1 cellular context compared by ENCODE assay signal in the genomic region with DNA sequence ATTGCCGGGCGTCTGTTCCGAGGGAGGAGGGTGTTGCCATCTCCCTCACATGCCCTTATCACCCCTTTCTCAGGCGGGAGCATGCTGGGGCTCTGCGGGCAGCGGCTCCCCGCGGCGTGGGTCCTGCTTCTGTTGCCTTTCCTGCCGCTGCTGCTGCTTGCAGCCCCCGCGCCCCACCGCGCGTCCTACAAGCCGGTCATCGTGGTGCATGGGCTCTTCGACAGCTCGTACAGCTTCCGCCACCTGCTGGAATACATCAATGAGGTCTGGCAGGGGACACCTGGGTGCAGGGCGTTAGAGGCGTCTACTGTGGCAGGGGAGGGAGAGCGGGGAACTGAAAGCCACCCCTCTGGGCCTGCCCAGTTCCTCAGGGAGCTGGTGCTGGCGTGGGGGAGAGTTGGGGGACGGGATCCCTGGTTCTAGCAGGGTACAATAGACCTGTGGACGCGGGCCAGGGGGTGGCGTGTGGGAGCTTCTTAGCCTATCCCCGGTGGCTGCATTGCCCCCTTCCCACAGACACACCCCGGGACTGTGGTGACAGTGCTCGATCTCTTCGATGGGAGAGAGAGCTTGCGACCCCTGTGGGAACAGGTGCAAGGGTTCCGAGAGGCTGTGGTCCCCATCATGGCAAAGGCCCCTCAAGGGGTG.
TF ChIP-seq lines count a peak whose summit lies in the region.

No MANE protein-coding gene starts in this region.

TF ChIP-seq in K562, 482 proteins besides CTCF, POLR2A, EP300 and RAD21 (continued from another document and continues in another):
- TF ChIP-seq, protein P1, sequence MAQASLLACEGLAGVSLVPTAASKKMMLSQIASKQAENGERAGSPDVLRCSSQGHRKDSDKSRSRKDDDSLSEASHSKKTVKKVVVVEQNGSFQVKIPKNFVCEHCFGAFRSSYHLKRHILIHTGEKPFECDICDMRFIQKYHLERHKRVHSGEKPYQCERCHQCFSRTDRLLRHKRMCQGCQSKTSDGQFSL (CRISPR knock-in tag; IDR thresholded peaks at IDR 0.05) = no peak; the same call in none of the 2 replicates
- TF ChIP-seq, protein P1 (tag; IDR thresholded peaks at IDR 0.05) = no peak
- TF ChIP-seq TCF7L2 (IDR thresholded peaks at IDR 0.05; ENCODE audit: low read depth, low read length) (0 out of 2 replicates have a peak, but pooled peaks have one; percentile 15), NFIX (CRISPR knock-in tag; IDR thresholded peaks at IDR 0.05; ENCODE audit: low read depth) (no peak), RCOR1 (IDR thresholded peaks at IDR 0.05; ENCODE audit: borderline replicate concordance in 1 of 2, low read depth in 2 of 2, low read length in 2 of 2) (peak in 1 of 2 experiments; percentile 51; a peak in 1 of 4 replicates), RFX7 (CRISPR knock-in tag; IDR thresholded peaks at IDR 0.05) (no peak), SP1 (CRISPR knock-in tag; IDR thresholded peaks at IDR 0.05) (no peak), BDP1 (IDR thresholded peaks at IDR 0.05; ENCODE audit: insufficient read depth, insufficient read length) (no peak), TRIM28 (IDR thresholded peaks at IDR 0.05) (0 out of 2 replicates have a peak, but pooled peaks have one; percentile 14), ESRRA (IDR thresholded peaks at IDR 0.05; ENCODE audit: borderline replicate concordance, low read depth) (peak; percentile 29), ZSCAN29 (IDR thresholded peaks at IDR 0.05) (peak; percentile 54; the same call in 1 of the 2 replicates), YBX1 (IDR thresholded peaks at IDR 0.05) (no peak), CBFB (CRISPR knock-in tag; IDR thresholded peaks at IDR 0.05) (peak; percentile 78; the same call in 1 of the 2 replicates), NCOR1 (IDR thresholded peaks at IDR 0.05) (peak; percentile 36; the same call in 1 of the 2 replicates), SOX6 (IDR thresholded peaks at IDR 0.05) (no peak), NFRKB (IDR thresholded peaks at IDR 0.05; ENCODE audit: low read depth) (no peak), JUND (IDR thresholded peaks at IDR 0.05; ENCODE audit: borderline replicate concordance, low read depth, low read length) (no peak), JUND (tag; IDR thresholded peaks at IDR 0.05; ENCODE audit: borderline replicate concordance, low read depth, low read length) (peak; percentile 39; the same call in 2 of the 3 replicates), SAFB2 (IDR thresholded peaks at IDR 0.05; ENCODE audit: borderline replicate concordance, low read depth, low read length, severe bottlenecking) (no peak), ZNF830 (CRISPR knock-in tag; IDR thresholded peaks at IDR 0.05) (no peak), NCOA2 (IDR thresholded peaks at IDR 0.05; ENCODE audit: partially characterized antibody in 2 of 2) (no peak), RNF2 (IDR thresholded peaks at IDR 0.05) (0 out of 2 replicates have a peak, but pooled peaks have one; percentile 25), MAZ (CRISPR knock-in tag; conservative IDR thresholded peaks at IDR 0.05 in 1 of 2, IDR thresholded peaks at IDR 0.05 in 1 of 2) (peak; percentile 63 to 74; a peak in 2 of 4 replicates), JUN (IDR thresholded peaks at IDR 0.05; ENCODE audit: borderline replicate concordance, low read depth, low read length) (0 out of 2 replicates have a peak, but pooled peaks have one; percentile 36), JUN (CRISPR knock-in tag; IDR thresholded peaks at IDR 0.05; ENCODE audit: borderline replicate concordance) (no peak), ZNF384 (IDR thresholded peaks at IDR 0.05; ENCODE audit: low read depth, low read length) (peak; percentile 48), CAMTA2 (CRISPR knock-in tag; conservative IDR thresholded peaks at IDR 0.05) (no peak), ZNF583 (CRISPR knock-in tag; IDR thresholded peaks at IDR 0.05) (no peak), ZNF696 (CRISPR knock-in tag; conservative IDR thresholded peaks at IDR 0.05) (no peak), ZNF263 (CRISPR knock-in tag; IDR thresholded peaks at IDR 0.05; ENCODE audit: borderline replicate concordance) (peak; percentile 66), TAF7 (tag; IDR thresholded peaks at IDR 0.05) (no peak)
- TF ChIP-seq, protein P2, sequence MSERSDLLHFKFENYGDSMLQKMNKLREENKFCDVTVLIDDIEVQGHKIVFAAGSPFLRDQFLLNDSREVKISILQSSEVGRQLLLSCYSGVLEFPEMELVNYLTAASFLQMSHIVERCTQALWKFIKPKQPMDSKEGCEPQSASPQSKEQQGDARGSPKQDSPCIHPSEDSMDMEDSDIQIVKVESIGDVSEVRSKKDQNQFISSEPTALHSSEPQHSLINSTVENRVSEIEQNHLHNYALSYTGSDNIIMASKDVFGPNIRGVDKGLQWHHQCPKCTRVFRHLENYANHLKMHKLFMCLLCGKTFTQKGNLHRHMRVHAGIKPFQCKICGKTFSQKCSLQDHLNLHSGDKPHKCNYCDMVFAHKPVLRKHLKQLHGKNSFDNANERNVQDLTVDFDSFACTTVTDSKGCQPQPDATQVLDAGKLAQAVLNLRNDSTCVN (CRISPR knock-in tag; IDR thresholded peaks at IDR 0.05) = no peak
- TF ChIP-seq, protein P3, sequence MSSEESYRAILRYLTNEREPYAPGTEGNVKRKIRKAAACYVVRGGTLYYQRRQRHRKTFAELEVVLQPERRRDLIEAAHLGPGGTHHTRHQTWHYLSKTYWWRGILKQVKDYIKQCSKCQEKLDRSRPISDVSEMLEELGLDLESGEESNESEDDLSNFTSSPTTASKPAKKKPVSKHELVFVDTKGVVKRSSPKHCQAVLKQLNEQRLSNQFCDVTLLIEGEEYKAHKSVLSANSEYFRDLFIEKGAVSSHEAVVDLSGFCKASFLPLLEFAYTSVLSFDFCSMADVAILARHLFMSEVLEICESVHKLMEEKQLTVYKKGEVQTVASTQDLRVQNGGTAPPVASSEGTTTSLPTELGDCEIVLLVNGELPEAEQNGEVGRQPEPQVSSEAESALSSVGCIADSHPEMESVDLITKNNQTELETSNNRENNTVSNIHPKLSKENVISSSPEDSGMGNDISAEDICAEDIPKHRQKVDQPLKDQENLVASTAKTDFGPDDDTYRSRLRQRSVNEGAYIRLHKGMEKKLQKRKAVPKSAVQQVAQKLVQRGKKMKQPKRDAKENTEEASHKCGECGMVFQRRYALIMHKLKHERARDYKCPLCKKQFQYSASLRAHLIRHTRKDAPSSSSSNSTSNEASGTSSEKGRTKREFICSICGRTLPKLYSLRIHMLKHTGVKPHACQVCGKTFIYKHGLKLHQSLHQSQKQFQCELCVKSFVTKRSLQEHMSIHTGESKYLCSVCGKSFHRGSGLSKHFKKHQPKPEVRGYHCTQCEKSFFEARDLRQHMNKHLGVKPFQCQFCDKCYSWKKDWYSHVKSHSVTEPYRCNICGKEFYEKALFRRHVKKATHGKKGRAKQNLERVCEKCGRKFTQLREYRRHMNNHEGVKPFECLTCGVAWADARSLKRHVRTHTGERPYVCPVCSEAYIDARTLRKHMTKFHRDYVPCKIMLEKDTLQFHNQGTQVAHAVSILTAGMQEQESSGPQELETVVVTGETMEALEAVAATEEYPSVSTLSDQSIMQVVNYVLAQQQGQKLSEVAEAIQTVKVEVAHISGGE (CRISPR knock-in tag; IDR thresholded peaks at IDR 0.05) = no peak
- TF ChIP-seq, protein P4, sequence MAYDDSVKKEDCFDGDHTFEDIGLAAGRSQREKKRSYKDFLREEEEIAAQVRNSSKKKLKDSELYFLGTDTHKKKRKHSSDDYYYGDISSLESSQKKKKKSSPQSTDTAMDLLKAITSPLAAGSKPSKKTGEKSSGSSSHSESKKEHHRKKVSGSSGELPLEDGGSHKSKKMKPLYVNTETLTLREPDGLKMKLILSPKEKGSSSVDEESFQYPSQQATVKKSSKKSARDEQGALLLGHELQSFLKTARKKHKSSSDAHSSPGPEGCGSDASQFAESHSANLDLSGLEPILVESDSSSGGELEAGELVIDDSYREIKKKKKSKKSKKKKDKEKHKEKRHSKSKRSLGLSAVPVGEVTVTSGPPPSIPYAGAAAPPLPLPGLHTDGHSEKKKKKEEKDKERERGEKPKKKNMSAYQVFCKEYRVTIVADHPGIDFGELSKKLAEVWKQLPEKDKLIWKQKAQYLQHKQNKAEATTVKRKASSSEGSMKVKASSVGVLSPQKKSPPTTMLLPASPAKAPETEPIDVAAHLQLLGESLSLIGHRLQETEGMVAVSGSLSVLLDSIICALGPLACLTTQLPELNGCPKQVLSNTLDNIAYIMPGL (CRISPR knock-in tag; IDR thresholded peaks at IDR 0.05) = no peak
- TF ChIP-seq, protein P5, sequence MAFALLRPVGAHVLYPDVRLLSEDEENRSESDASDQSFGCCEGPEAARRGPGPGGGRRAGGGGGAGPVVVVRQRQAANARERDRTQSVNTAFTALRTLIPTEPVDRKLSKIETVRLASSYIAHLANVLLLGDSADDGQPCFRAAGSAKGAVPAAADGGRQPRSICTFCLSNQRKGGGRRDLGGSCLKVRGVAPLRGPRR (CRISPR knock-in tag; IDR thresholded peaks at IDR 0.05) = no peak
- TF ChIP-seq, protein P6, sequence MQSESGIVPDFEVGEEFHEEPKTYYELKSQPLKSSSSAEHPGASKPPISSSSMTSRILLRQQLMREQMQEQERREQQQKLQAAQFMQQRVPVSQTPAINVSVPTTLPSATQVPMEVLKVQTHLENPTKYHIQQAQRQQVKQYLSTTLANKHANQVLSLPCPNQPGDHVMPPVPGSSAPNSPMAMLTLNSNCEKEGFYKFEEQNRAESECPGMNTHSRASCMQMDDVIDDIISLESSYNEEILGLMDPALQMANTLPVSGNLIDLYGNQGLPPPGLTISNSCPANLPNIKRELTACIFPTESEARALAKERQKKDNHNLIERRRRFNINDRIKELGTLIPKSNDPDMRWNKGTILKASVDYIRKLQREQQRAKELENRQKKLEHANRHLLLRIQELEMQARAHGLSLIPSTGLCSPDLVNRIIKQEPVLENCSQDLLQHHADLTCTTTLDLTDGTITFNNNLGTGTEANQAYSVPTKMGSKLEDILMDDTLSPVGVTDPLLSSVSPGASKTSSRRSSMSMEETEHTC (IDR thresholded peaks at IDR 0.05) = 0 out of 2 replicates have a peak, but pooled peaks have one; percentile 33
- TF ChIP-seq, protein P7, sequence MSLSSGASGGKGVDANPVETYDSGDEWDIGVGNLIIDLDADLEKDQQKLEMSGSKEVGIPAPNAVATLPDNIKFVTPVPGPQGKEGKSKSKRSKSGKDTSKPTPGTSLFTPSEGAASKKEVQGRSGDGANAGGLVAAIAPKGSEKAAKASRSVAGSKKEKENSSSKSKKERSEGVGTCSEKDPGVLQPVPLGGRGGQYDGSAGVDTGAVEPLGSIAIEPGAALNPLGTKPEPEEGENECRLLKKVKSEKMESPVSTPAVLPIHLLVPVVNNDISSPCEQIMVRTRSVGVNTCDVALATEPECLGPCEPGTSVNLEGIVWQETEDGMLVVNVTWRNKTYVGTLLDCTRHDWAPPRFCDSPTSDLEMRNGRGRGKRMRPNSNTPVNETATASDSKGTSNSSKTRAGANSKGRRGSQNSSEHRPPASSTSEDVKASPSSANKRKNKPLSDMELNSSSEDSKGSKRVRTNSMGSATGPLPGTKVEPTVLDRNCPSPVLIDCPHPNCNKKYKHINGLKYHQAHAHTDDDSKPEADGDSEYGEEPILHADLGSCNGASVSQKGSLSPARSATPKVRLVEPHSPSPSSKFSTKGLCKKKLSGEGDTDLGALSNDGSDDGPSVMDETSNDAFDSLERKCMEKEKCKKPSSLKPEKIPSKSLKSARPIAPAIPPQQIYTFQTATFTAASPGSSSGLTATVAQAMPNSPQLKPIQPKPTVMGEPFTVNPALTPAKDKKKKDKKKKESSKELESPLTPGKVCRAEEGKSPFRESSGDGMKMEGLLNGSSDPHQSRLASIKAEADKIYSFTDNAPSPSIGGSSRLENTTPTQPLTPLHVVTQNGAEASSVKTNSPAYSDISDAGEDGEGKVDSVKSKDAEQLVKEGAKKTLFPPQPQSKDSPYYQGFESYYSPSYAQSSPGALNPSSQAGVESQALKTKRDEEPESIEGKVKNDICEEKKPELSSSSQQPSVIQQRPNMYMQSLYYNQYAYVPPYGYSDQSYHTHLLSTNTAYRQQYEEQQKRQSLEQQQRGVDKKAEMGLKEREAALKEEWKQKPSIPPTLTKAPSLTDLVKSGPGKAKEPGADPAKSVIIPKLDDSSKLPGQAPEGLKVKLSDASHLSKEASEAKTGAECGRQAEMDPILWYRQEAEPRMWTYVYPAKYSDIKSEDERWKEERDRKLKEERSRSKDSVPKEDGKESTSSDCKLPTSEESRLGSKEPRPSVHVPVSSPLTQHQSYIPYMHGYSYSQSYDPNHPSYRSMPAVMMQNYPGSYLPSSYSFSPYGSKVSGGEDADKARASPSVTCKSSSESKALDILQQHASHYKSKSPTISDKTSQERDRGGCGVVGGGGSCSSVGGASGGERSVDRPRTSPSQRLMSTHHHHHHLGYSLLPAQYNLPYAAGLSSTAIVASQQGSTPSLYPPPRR (CRISPR knock-in tag; IDR thresholded peaks at IDR 0.05; ENCODE audit: borderline replicate concordance) = no peak
- TF ChIP-seq, protein P8, sequence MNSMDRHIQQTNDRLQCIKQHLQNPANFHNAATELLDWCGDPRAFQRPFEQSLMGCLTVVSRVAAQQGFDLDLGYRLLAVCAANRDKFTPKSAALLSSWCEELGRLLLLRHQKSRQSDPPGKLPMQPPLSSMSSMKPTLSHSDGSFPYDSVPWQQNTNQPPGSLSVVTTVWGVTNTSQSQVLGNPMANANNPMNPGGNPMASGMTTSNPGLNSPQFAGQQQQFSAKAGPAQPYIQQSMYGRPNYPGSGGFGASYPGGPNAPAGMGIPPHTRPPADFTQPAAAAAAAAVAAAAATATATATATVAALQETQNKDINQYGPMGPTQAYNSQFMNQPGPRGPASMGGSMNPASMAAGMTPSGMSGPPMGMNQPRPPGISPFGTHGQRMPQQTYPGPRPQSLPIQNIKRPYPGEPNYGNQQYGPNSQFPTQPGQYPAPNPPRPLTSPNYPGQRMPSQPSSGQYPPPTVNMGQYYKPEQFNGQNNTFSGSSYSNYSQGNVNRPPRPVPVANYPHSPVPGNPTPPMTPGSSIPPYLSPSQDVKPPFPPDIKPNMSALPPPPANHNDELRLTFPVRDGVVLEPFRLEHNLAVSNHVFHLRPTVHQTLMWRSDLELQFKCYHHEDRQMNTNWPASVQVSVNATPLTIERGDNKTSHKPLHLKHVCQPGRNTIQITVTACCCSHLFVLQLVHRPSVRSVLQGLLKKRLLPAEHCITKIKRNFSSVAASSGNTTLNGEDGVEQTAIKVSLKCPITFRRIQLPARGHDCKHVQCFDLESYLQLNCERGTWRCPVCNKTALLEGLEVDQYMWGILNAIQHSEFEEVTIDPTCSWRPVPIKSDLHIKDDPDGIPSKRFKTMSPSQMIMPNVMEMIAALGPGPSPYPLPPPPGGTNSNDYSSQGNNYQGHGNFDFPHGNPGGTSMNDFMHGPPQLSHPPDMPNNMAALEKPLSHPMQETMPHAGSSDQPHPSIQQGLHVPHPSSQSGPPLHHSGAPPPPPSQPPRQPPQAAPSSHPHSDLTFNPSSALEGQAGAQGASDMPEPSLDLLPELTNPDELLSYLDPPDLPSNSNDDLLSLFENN (IDR thresholded peaks at IDR 0.05; ENCODE audit: low read depth in 2 of 2, low read length in 2 of 2) = peak in 1 of 2 experiments; percentile 16; a peak in 1 of 4 replicates
- TF ChIP-seq, protein P9, sequence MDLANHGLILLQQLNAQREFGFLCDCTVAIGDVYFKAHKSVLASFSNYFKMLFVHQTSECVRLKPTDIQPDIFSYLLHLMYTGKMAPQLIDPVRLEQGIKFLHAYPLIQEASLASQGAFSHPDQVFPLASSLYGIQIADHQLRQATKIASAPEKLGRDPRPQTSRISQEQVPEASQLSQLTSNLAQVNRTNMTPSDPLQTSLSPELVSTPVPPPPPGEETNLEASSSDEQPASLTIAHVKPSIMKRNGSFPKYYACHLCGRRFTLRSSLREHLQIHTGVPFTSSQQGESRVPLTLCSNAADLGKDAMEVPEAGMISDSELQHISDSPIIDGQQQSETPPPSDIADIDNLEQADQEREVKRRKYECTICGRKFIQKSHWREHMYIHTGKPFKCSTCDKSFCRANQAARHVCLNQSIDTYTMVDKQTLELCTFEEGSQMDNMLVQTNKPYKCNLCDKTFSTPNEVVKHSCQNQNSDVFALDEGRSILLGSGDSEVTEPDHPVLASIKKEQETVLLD (IDR thresholded peaks at IDR 0.05) = no peak
